Comparison of ENCODE assay signal across 1 cellular context in genomic region chr14:27391331-27391730, GRCh38.
TF ChIP-seq lines count a peak whose summit lies in the region.

No MANE protein-coding gene starts in this region.

TF ChIP-seq in SK-N-SH treated with all-trans-retinoic acid at 6 μM for 48 hours, 23 proteins besides CTCF, POLR2A, EP300 and RAD21 (continued from another document):
- TF ChIP-seq RARB (CRISPR knock-in tag; IDR thresholded peaks at IDR 0.05), result no peak
- no peak for TF ChIP-seq PATZ1 (CRISPR knock-in tag; IDR thresholded peaks at IDR 0.05; ENCODE audit: borderline replicate concordance)
- no peak for TF ChIP-seq CSRNP3 (CRISPR knock-in tag; IDR thresholded peaks at IDR 0.05)
- no peak for TF ChIP-seq GLIS3 (CRISPR knock-in tag; IDR thresholded peaks at IDR 0.05)
- no peak for TF ChIP-seq ESRRG (CRISPR knock-in tag; IDR thresholded peaks at IDR 0.05)
- no peak for TF ChIP-seq TSHZ2 (CRISPR knock-in tag; IDR thresholded peaks at IDR 0.05)
TF ChIP-seq in SK-N-SH treated with all-trans-retinoic acid at 6 μM for 48 hours: peak in this region for 0.
